Comparison of ENCODE assay signal across 14 cellular contexts in the genomic region with DNA sequence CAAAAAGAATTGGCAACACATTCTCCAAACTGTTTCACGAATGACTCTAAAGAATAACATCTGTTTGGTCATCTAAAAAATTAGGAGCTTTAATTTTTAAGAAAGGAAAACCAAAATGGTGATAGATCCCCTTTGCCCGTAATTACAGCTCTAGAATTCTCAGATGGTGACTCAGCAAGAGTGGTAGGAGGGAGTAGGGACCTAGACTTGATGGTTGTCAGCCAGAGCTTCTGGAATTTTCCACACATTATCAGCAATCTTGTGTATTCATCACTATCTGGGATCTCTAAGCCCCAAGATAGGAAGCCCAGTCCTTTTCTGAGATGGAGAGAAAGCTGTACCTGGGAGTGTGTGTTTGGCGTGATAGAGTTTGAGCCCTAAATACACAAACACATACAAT.
DNase-seq lines count a peak whose midpoint lies in the region; TF ChIP-seq lines count a peak whose summit lies in the region.
"Had no signal": no experiment of that assay in that cellular context is flagged by ENCODE, and none has a peak within 500 bp of the region (broad histone marks: within the 10 kb centered on the region; RNA-seq: fewer than 3 reads in every experiment).

No MANE protein-coding gene starts in this region.

- TF ChIP-seq CTCF in fibroblast of pulmonary artery (IDR thresholded peaks at IDR 0.05; ENCODE audit: low read length, missing control alignments): no peak

- peaks cover 4% of the 10 kb centered on the region for H3K4me1 ChIP-seq in adipocyte (ENCODE audit: control insufficient read depth, insufficient read depth, low read length)
- H3K4me1 ChIP-seq: upper lobe of right lung had no signal

- DNase-seq in DMS53 (lab: John Stamatoyannopoulos, UW) (peak; percentile 24), DMS53 treated with DMSO at 0.1 percent for 48 hours (lab: John Stamatoyannopoulos, UW; ENCODE audit: unreplicated experiment) (no peak), adipocyte (ENCODE audit: low read depth) (peak; percentile 11), fibroblast of pulmonary artery (ENCODE audit: low read depth) (peak; percentile 14), superior temporal gyrus (ENCODE audit: extremely low spot score) (peak; percentile 24), amygdala (lab: John Stamatoyannopoulos, UW) (no peak)
- DNase-seq in NK-92 treated with Interleukin-12 subunit alpha and Interleukin-12 subunit beta, amount 100 ng/mL, for 24 hours (lab: John Stamatoyannopoulos, UW): no peak
- no peak for DNase-seq in activated CD4-positive, alpha-beta T cell treated with anti-CD3 and anti-CD28 coated beads, Interleukin-2, amount 50 U/mL, for 48 hours
- DNase-seq: CD4-positive, alpha-beta T cell; DND-41; naive thymus-derived CD8-positive, alpha-beta T cell; T-cell; upper lobe of right lung had no signal

- peaks cover 6% of the 10 kb centered on the region for H3K27me3 ChIP-seq in adipocyte (replicated peaks; ENCODE audit: control insufficient read depth, insufficient read depth, low read length)
- H3K27me3 ChIP-seq: upper lobe of right lung had no signal

- H3K9ac ChIP-seq in adipocyte (ENCODE audit: low read length): no peak overlapping the region

- no peaks in the 10 kb centered on the region for H3K9me3 ChIP-seq in adipocyte (ENCODE audit: control insufficient read depth, low read length)
- H3K9me3 ChIP-seq: upper lobe of right lung had no signal

- H3K36me3 ChIP-seq in adipocyte (ENCODE audit: control insufficient read depth, insufficient read depth, low read length, severe bottlenecking): no peaks in the 10 kb centered on the region
- H3K36me3 ChIP-seq: upper lobe of right lung had no signal

- H3K4me3 ChIP-seq in adipocyte (ENCODE audit: low read length) (no peak overlapping the region), fibroblast of pulmonary artery (replicated peaks; ENCODE audit: low read depth, low read length) (no peak overlapping the region)
- H3K4me3 ChIP-seq: lung, upper lobe of right lung had no signal

Comparison
In these comparisons a context has a peak if more than half of its experiments do, and no peak if none do; other contexts are left out.
1. DNase-seq: peak in DMS53 (single experiment), adipocyte (single experiment), fibroblast of pulmonary artery (single experiment) and superior temporal gyrus (single experiment); none in DMS53 treated with DMSO at 0.1 percent for 48 hours (single experiment), NK-92 treated with Interleukin-12 subunit alpha and Interleukin-12 subunit beta, amount 100 ng/mL, for 24 hours (single experiment), amygdala (0 of 56) and activated CD4-positive, alpha-beta T cell treated with anti-CD3 and anti-CD28 coated beads, Interleukin-2, amount 50 U/mL, for 48 hours (0 of 2).